19 cellular contexts compared by ENCODE assay signal in the genomic region with DNA sequence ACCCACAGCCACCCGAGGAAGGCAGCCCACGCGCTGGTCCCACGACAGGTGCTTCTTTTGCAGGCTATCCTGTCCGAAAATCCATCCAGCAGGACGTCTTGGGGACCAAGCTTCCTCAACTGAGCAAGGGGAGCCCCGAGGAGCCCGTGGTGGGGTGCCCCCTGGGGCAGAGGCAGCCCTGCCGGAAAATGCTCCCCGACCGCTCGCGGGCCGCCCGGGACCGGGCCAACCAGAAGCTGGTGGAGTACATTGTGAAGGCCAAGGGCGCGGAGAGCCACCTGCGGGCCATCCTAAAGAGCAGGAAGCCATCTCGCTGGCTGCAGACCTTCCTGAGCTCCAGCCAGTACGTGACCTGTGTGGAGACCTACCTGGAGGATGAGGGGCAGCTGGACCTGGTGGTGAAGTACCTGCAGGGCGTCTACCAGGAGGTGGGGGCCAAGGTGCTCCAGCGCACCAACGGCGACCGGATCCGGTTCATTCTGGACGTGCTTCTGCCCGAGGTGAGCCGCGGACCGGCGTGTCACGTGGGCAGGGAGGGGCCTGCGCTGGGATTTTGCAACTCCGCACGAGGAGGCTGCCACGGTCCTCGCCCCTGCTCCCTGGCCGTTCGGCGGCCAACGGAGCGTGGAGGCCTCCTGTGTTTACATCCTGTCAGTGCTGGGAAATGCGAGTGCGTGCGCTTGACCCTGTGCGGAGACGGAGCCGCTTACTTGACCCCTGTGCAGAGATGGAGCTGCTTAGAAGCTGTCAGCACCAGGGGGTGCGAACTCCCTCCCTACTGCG. TPM values are rescaled to one million over a fixed set of nuclear protein-coding genes. Genes with fewer than 3 reads are reported as not detected.
DNase-seq lines count a peak whose midpoint lies in the region; ATAC-seq, FAIRE-seq and TF ChIP-seq lines count a peak whose summit lies in the region.
"Had no signal": no experiment of that assay in that cellular context is flagged by ENCODE, and none has a peak within 500 bp of the region (broad histone marks: within the 10 kb centered on the region; RNA-seq: fewer than 3 reads in every experiment).

No MANE protein-coding gene starts in this region.

- no peaks in the 10 kb centered on the region for H3K9me3 ChIP-seq in right cardiac atrium (ENCODE audit: control insufficient read depth, low read length)
- no peaks in the 10 kb centered on the region for H3K9me3 ChIP-seq in right atrium auricular region
- no peaks in the 10 kb centered on the region for H3K9me3 ChIP-seq in K562 (replicated peaks; ENCODE audit: control insufficient read depth, insufficient read depth, low read depth, low read length)
- H3K9me3 ChIP-seq in liver (ENCODE audit: control insufficient read depth in 4 of 4, low read length in 3 of 4), result no peaks in the 10 kb centered on the region
- no peaks in the 10 kb centered on the region for H3K9me3 ChIP-seq in ovary

- H3K4me3 ChIP-seq in right cardiac atrium (ENCODE audit: low read length) (no peak overlapping the region), right atrium auricular region (no peak overlapping the region), K562 (no peak overlapping the region), liver (ENCODE audit: low read depth in 1 of 3, low read length in 3 of 3) (no peak overlapping the region), ovary (no peak overlapping the region)

- H3K4me2 ChIP-seq in K562 (ENCODE audit: insufficient read depth, low read length), result no peak overlapping the region

- FAIRE-seq in K562 (lab: Jason Lieb, UNC), result no peak
- FAIRE-seq: A204.1 had no signal

- H3K9me1 ChIP-seq in K562 (ENCODE audit: control insufficient read depth, insufficient read depth, low read length), result no peaks in the 10 kb centered on the region

- POLR2A ChIA-PET in K562 (lab: Yijun Ruan, JAX), result interaction anchor here (0.9 to 3.0 kb wide), 2 partner anchors 14 to 102 kb away, joined by 3 to 10 read pairs; a partner anchor contains a TSS

- intact Hi-C loops in right cardiac atrium (cut with DNase I), result loop anchor here in 1 of 4 donors (10.0 kb wide), 1 partner anchor 86 kb away; a partner anchor contains a TSS
- intact Hi-C loops in K562 (cut with micrococcal nuclease), result no loop called here
- intact Hi-C loops in ovary (cut with DNase I), result loop anchor here in 1 of 4 donors (10.0 kb wide), 1 partner anchor 46 kb away; no protein-coding TSS in a partner anchor

- H3K27ac ChIP-seq in right cardiac atrium (ENCODE audit: low read length) (no peak overlapping the region), right atrium auricular region (no peak overlapping the region), K562 (ENCODE audit: extremely low read depth, low read depth, low read length) (no peak overlapping the region), liver (ENCODE audit: low read depth in 1 of 2, low read length in 2 of 2) (peak overlapping the region; percentile 20 to 36), caudate nucleus (ENCODE audit: low read depth, low read length) (no peak overlapping the region), ovary (no peak overlapping the region)

- no peaks in the 10 kb centered on the region for H4K20me1 ChIP-seq in K562 (replicated peaks; ENCODE audit: control insufficient read depth, insufficient read depth, low read length)

- TF ChIP-seq EP300 in K562 (IDR thresholded peaks at IDR 0.05; ENCODE audit: low read length) (no peak), ovary (IDR thresholded peaks at IDR 0.05) (no peak)

- CTCF ChIA-PET in K562 (lab: Yijun Ruan, JAX; ENCODE audit: low intra/inter-chr PET ratio), result interaction anchor here (0.7 to 1.8 kb wide), 3 partner anchors 91 to 126 kb away, joined by 3 to 7 read pairs (median 3); no protein-coding TSS in a partner anchor

- H3K4me1 ChIP-seq in right cardiac atrium (ENCODE audit: control insufficient read depth, insufficient read depth, low read length), result no peaks in the 10 kb centered on the region
- peaks cover 0 to 30% of the 10 kb centered on the region in 2 donors for H3K4me1 ChIP-seq in right atrium auricular region
- peaks cover 12 to 44% of the 10 kb centered on the region in 2 experiments for H3K4me1 ChIP-seq in K562 (replicated peaks in 1 of 2; ENCODE audit: control insufficient read depth in 2 of 2, insufficient read depth in 2 of 2, low read length in 2 of 2)
- peaks cover 8 to 25% (median 19%) of the 10 kb centered on the region in 4 donors for H3K4me1 ChIP-seq in liver (ENCODE audit: control insufficient read depth in 4 of 4, insufficient read depth in 4 of 4, low read length in 3 of 4)
- H3K4me1 ChIP-seq in ovary (ENCODE audit: insufficient read depth), result peaks cover 12% of the 10 kb centered on the region

- no peak overlapping the region for H2AFZ ChIP-seq in K562 (ENCODE audit: low read depth, low read length)

- DNase-seq in right cardiac atrium (peak in 2 of 3 donors; percentile 50 to 61), right atrium auricular region (ENCODE audit: low spot score) (no peak), K562 (ENCODE audit: extremely low read depth in 1 of 4, low spot score in 3 of 4) (no peak), caudate nucleus (lab: John Stamatoyannopoulos, UW) (no peak), AG20443 (ENCODE audit: low spot score) (no peak), ovary (no peak)
- DNase-seq: Calu3; CD4-positive, CD25-positive, alpha-beta regulatory T cell; HFFc6; Kasumi-1; NCI-H1436; NCI-H2029 treated with DMSO at 0.1 percent for 48 hours; NCI-H526 treated with DMSO at 0.1 percent for 48 hours; Right ventricle myocardium superior had no signal

- no TSS peak for BruUV-seq in K562 (replicated peaks; lab: Mats Ljungman, UMichigan)

- whole genome bisulfite sequencing in right cardiac atrium, result 81% methylated on average over 52 of the region's 52 CpGs
- WGBS in K562 (ENCODE audit: insufficient coverage, low coverage, missing lambda C conversion rate), result 93% methylated on average over 47 of the region's 52 CpGs
- WGBS in liver, result 90% methylated on average over 52 of the region's 52 CpGs
- 88 to 92% (median 92%) methylated on average over 49 to 52 of the region's 52 CpGs for WGBS in ovary, 3 donors

- TF ChIP-seq CTCF in right atrium auricular region (IDR thresholded peaks at IDR 0.05), result no peak
- TF ChIP-seq CTCF in K562 (IDR thresholded peaks at IDR 0.05 in 2 of 3, conservative IDR thresholded peaks at IDR 0.05 in 1 of 3; ENCODE audit: insufficient read depth in 2 of 3, low read depth in 1 of 3, low read length in 3 of 3), result no peak
- no peak for TF ChIP-seq CTCF in liver (IDR thresholded peaks at IDR 0.05; ENCODE audit: low read depth, low read length, missing input control)
- no peak for TF ChIP-seq CTCF in ovary (IDR thresholded peaks at IDR 0.05)

- H3K79me2 ChIP-seq in K562 (ENCODE audit: control insufficient read depth, insufficient read depth, low read length), result no peaks in the 10 kb centered on the region

- H3K27me3 ChIP-seq in right cardiac atrium (ENCODE audit: control insufficient read depth, insufficient read depth), result no peaks in the 10 kb centered on the region
- H3K27me3 ChIP-seq in right atrium auricular region, result no peaks in the 10 kb centered on the region
- no peaks in the 10 kb centered on the region for H3K27me3 ChIP-seq in K562 (ENCODE audit: control insufficient read depth in 2 of 2, insufficient read depth in 2 of 2, low read length in 2 of 2)
- H3K27me3 ChIP-seq in liver (ENCODE audit: control insufficient read depth in 4 of 4, insufficient read depth in 4 of 4, low read length in 3 of 4), result no peaks in the 10 kb centered on the region
- H3K27me3 ChIP-seq in ovary, result no peaks in the 10 kb centered on the region

- H3K9ac ChIP-seq in K562 (ENCODE audit: insufficient read depth in 1 of 2, low read depth in 2 of 2, low read length in 2 of 2), result peak overlapping the region in 1 of 2 experiments; percentile 64; a peak in 2 of 4 replicates
- H3K9ac ChIP-seq in liver (ENCODE audit: low read depth in 1 of 2, low read length in 2 of 2), result no peak overlapping the region

- TF ChIP-seq RAD21 in K562 (CRISPR knock-in tag; conservative IDR thresholded peaks at IDR 0.05 in 1 of 2, IDR thresholded peaks at IDR 0.05 in 1 of 2) (no peak), liver (IDR thresholded peaks at IDR 0.05) (no peak)

- H3K36me3 ChIP-seq in right atrium auricular region (peaks cover 71% of the 10 kb centered on the region), K562 (ENCODE audit: control insufficient read depth, insufficient read depth, low read length) (peaks cover 78% of the 10 kb centered on the region), liver (ENCODE audit: control insufficient read depth in 4 of 4, insufficient read depth in 3 of 4, low read depth in 1 of 4, low read length in 3 of 4) (peaks cover 12 to 40% (median 17%) of the 10 kb centered on the region in 4 donors), ovary (no peaks in the 10 kb centered on the region)

- in situ Hi-C loops in K562 (cut with MboI), result no loop called here

- TF ChIP-seq POLR2A in K562 (conservative IDR thresholded peaks at IDR 0.05) (no peak), ovary (IDR thresholded peaks at IDR 0.05) (no peak)

- ATAC-seq in right cardiac atrium, result peak; percentile 23
- no peak for ATAC-seq in K562
- no peak for ATAC-seq in HG02763 (IDR thresholded peaks at IDR 0.05; ENCODE audit: unreplicated experiment)
- ATAC-seq: Panc1, SK-N-SH treated with all-trans-retinoic acid at 6 μM for 48 hours had no signal

RNA-seq across cellular contexts. Expression of a gene that starts 12.9 kb away (rescaled TPM):
- total RNA-seq in right cardiac atrium (100 to 1,000 TPM; 209 to 294 (median 259) TPM), right atrium auricular region (100 to 1,000 TPM; 234 to 326 TPM), K562 (2014; rRNA removed) (253 and 295 TPM in 2 replicates), K562 (2014; rRNA removed; fragmentation: Illumina TruSeq; extraction: Trizol) (4.9 and 6.0 TPM in 2 replicates), K562 (2015; rRNA removed; fragmentation: Illumina TruSeq; extraction: Trizol) (108 and 142 TPM in 2 replicates), K562 (2021) (266 and 293 TPM in 2 replicates), liver (10 to 100 TPM; 54.4 to 85.7 TPM), ovary (100 to 1,000 TPM in 1 of 7 donors, 10 to 100 TPM in 6; 65.6 to 112 (median 79.9) TPM)
- polyA plus RNA-seq in right cardiac atrium (437 TPM), K562 (2011; rRNA removed) (56.7 and 107 TPM in 2 replicates), K562 (2014; fragmentation: Illumina TruSeq; extraction: Trizol) (11.4 and 105 TPM in 2 replicates), K562 (2014; fragmentation: Nextera tagmentation; extraction: Ambion mirVana) (10 to 100 TPM; 28.2 to 60.6 TPM), K562 (2014; rRNA removed) (271 and 292 TPM in 2 replicates), liver (100 to 1,000 TPM; 170 to 185 TPM), ovary (10 to 100 TPM in 1 of 2 donors, under 1 TPM in 1; 0.72 to 96.2 TPM)
- 66.7 and 198 TPM in 2 replicates for total RNA-seq in K562 (2011; cell fraction: chromatin; rRNA removed; ENCODE audit: low replicate concordance)
- total RNA-seq in K562 (2011; cell fraction: nucleolus; rRNA removed), result 157 and 164 TPM in 2 replicates
- total RNA-seq in K562 (2011; cell fraction: nucleoplasm; rRNA removed), result 136 and 201 TPM in 2 replicates
- polyA plus RNA-seq in K562 (2011; cell fraction: cytosol; rRNA removed), result 225 and 766 TPM in 2 replicates
- polyA plus RNA-seq in K562 (2011; cell fraction: nucleus; rRNA removed), result 159 and 202 TPM in 2 replicates
- 194 and 288 TPM in 2 replicates for polyA plus RNA-seq in K562 (2012)
- polyA minus RNA-seq in K562 (2011; rRNA and poly(A)+ RNA removed), result 32.1 and 38.2 TPM in 2 replicates
- polyA minus RNA-seq in K562 (2011; cell fraction: cytosol; rRNA and poly(A)+ RNA removed), result 125 and 190 TPM in 2 replicates
- 30.8 and 41.1 TPM in 2 replicates for polyA minus RNA-seq in K562 (2011; cell fraction: nucleus; rRNA and poly(A)+ RNA removed)

RNA-seq across cellular contexts. Expression of a gene that starts 30.6 kb away (rescaled TPM):
- total RNA-seq in right cardiac atrium (10 to 100 TPM; 49.2 to 76.2 (median 66.4) TPM), right atrium auricular region (10 to 100 TPM; 45.8 to 92.5 TPM), K562 (2014; rRNA removed) (35.2 and 47.8 TPM in 2 replicates), K562 (2014; rRNA removed; fragmentation: Illumina TruSeq; extraction: Trizol) (6.1 and 11.1 TPM in 2 replicates), K562 (2015; rRNA removed; fragmentation: Illumina TruSeq; extraction: Trizol) (25.9 and 28.7 TPM in 2 replicates), K562 (2021) (35.3 and 37.5 TPM in 2 replicates), liver (100 to 1,000 TPM in 1 of 2 donors, 10 to 100 TPM in 1; 76.2 to 181 TPM), ovary (10 to 100 TPM in 6 of 7 donors, 1 to 10 TPM in 1; 8.3 to 34.1 (median 20.1) TPM)
- polyA plus RNA-seq in right cardiac atrium (124 TPM), K562 (2011; rRNA removed) (27.2 and 42.1 TPM in 2 replicates), K562 (2014; fragmentation: Illumina TruSeq; extraction: Trizol) (26.2 and 35.1 TPM in 2 replicates), K562 (2014; fragmentation: Nextera tagmentation; extraction: Ambion mirVana) (1 to 10 TPM; 1.3 to 2.1 TPM), K562 (2014; rRNA removed) (33.3 and 37.8 TPM in 2 replicates), liver (100 to 1,000 TPM; 367 to 394 TPM), ovary (10 to 100 TPM in 1 of 2 donors, 1 to 10 TPM in 1; 8.0 to 13.8 TPM)
- total RNA-seq in K562 (2011; cell fraction: chromatin; rRNA removed; ENCODE audit: low replicate concordance), result 8.0 and 26.2 TPM in 2 replicates
- total RNA-seq in K562 (2011; cell fraction: nucleolus; rRNA removed), result 17.6 and 18.7 TPM in 2 replicates
- total RNA-seq in K562 (2011; cell fraction: nucleoplasm; rRNA removed), result 11.9 and 13.9 TPM in 2 replicates
- 46.5 and 96.1 TPM in 2 replicates for polyA plus RNA-seq in K562 (2011; cell fraction: cytosol; rRNA removed)
- 23.4 and 27.7 TPM in 2 replicates for polyA plus RNA-seq in K562 (2011; cell fraction: nucleus; rRNA removed)
- 44.0 and 47.8 TPM in 2 replicates for polyA plus RNA-seq in K562 (2012)
- polyA minus RNA-seq in K562 (2011; rRNA and poly(A)+ RNA removed), result 8.4 and 12.9 TPM in 2 replicates
- 22.1 and 26.4 TPM in 2 replicates for polyA minus RNA-seq in K562 (2011; cell fraction: cytosol; rRNA and poly(A)+ RNA removed)
- polyA minus RNA-seq in K562 (2011; cell fraction: nucleus; rRNA and poly(A)+ RNA removed), result 6.7 and 7.7 TPM in 2 replicates

RNA-seq across cellular contexts. Expression of a gene that starts 36.6 kb away (rescaled TPM):
- total RNA-seq in right cardiac atrium, result 10 to 100 TPM; 78.7 to 92.1 (median 85.0) TPM
- 65.3 TPM for polyA plus RNA-seq in right cardiac atrium
- total RNA-seq in right atrium auricular region, result 10 to 100 TPM; 32.6 to 47.5 TPM
- total RNA-seq in K562 (2011; cell fraction: chromatin; rRNA removed; ENCODE audit: low replicate concordance), result 223 and 289 TPM in 2 replicates
- 105 and 117 TPM in 2 replicates for total RNA-seq in K562 (2011; cell fraction: nucleolus; rRNA removed)
- total RNA-seq in K562 (2011; cell fraction: nucleoplasm; rRNA removed), result 149 and 185 TPM in 2 replicates
- total RNA-seq in K562 (2014; rRNA removed), result 222 and 244 TPM in 2 replicates
- total RNA-seq in K562 (2014; rRNA removed; fragmentation: Illumina TruSeq; extraction: Trizol), result 77.7 and 78.7 TPM in 2 replicates
- 139 and 143 TPM in 2 replicates for total RNA-seq in K562 (2015; rRNA removed; fragmentation: Illumina TruSeq; extraction: Trizol)
- 287 and 289 TPM in 2 replicates for total RNA-seq in K562 (2021)
- polyA plus RNA-seq in K562 (2011; rRNA removed), result 125 and 155 TPM in 2 replicates
- 57.6 and 123 TPM in 2 replicates for polyA plus RNA-seq in K562 (2011; cell fraction: cytosol; rRNA removed)
- 177 and 237 TPM in 2 replicates for polyA plus RNA-seq in K562 (2011; cell fraction: nucleus; rRNA removed)
- polyA plus RNA-seq in K562 (2012), result 116 and 140 TPM in 2 replicates
- 142 and 156 TPM in 2 replicates for polyA plus RNA-seq in K562 (2014; fragmentation: Illumina TruSeq; extraction: Trizol)
- 10 to 100 TPM; 10.8 to 13.3 TPM for polyA plus RNA-seq in K562 (2014; fragmentation: Nextera tagmentation; extraction: Ambion mirVana)
- 250 and 266 TPM in 2 replicates for polyA plus RNA-seq in K562 (2014; rRNA removed)
- polyA minus RNA-seq in K562 (2011; rRNA and poly(A)+ RNA removed), result 29.7 and 47.1 TPM in 2 replicates
- polyA minus RNA-seq in K562 (2011; cell fraction: cytosol; rRNA and poly(A)+ RNA removed), result 61.3 and 62.0 TPM in 2 replicates
- polyA minus RNA-seq in K562 (2011; cell fraction: nucleus; rRNA and poly(A)+ RNA removed), result 38.8 and 60.8 TPM in 2 replicates
- 10 to 100 TPM; 30.0 to 45.0 TPM for total RNA-seq in liver
- polyA plus RNA-seq in liver, result 10 to 100 TPM in 1 of 2 donors, 1 to 10 TPM in 1; 5.4 to 29.4 TPM
- total RNA-seq in ovary, result 100 to 1,000 TPM in 1 of 7 donors, 10 to 100 TPM in 6; 35.4 to 113 (median 79.5) TPM
- polyA plus RNA-seq in ovary, result 10 to 100 TPM; 29.6 to 58.5 TPM

Comparison
In these comparisons a context has a peak if more than half of its experiments do, and no peak if none do; other contexts are left out.
1. DNase-seq: peak in right cardiac atrium (2 of 3); none in right atrium auricular region (single experiment), K562 (0 of 4), caudate nucleus (0 of 61), AG20443 (single experiment) and ovary (0 of 5).
2. ATAC-seq: peak in right cardiac atrium (2 of 2); none in K562 (single experiment) and HG02763 (single experiment).
3. H3K27ac ChIP-seq: peak in liver (2 of 2); none in right cardiac atrium (single experiment), right atrium auricular region (0 of 2), K562 (single experiment), caudate nucleus (single experiment) and ovary (0 of 2).